In genomic region chr17:7989781-7990655, GRCh38 we compare ENCODE assay signal across 8 cellular contexts. TPM values are rescaled to one million over a fixed set of nuclear protein-coding genes. Genes with fewer than 3 reads are reported as not detected.
DNase-seq lines count a peak whose midpoint lies in the region; ATAC-seq and TF ChIP-seq lines count a peak whose summit lies in the region.

No MANE protein-coding gene starts in this region.

- no peaks in the 10 kb centered on the region for H3K27me3 ChIP-seq in right cardiac atrium (ENCODE audit: control insufficient read depth, insufficient read depth)
- no peaks in the 10 kb centered on the region for H3K27me3 ChIP-seq in vagina

- TF ChIP-seq CTCF in vagina (IDR thresholded peaks at IDR 0.05): peak; percentile 90 to 98 (median 93)

- TF ChIP-seq POLR2A in vagina (IDR thresholded peaks at IDR 0.05): no peak

- H3K9me3 ChIP-seq in right cardiac atrium (ENCODE audit: control insufficient read depth, low read length): no peaks in the 10 kb centered on the region
- no peaks in the 10 kb centered on the region for H3K9me3 ChIP-seq in vagina

- no peak overlapping the region for H3K27ac ChIP-seq in right cardiac atrium (ENCODE audit: low read length)
- peak overlapping the region; percentile 60 for H3K27ac ChIP-seq in vagina

- DNase-seq in ELF-1 (ENCODE audit: low read depth, low spot score): peak; percentile 98
- peak; percentile 38 for DNase-seq in H4 (ENCODE audit: low spot score)
- peak; percentile 32 for DNase-seq in NCI-H1048 (lab: John Stamatoyannopoulos, UW)
- DNase-seq in T-cell: peak; percentile 71 to 98 (median 88)
- peak in 49 of 56 donors; percentile 6 to 88 (median 56) for DNase-seq in amygdala (lab: John Stamatoyannopoulos, UW)
- DNase-seq in right cardiac atrium: peak; percentile 78 to 94 (median 93)
- peak; percentile 69 for DNase-seq in putamen (ENCODE audit: low spot score)
- no peak for DNase-seq in vagina (ENCODE audit: extremely low spot score in 2 of 2)

- no peaks in the 10 kb centered on the region for H3K4me1 ChIP-seq in right cardiac atrium (ENCODE audit: control insufficient read depth, insufficient read depth, low read length)
- H3K4me1 ChIP-seq in vagina: peaks cover 10% of the 10 kb centered on the region

- peak overlapping the region; percentile 90 for H3K27ac Mint-ChIP-seq in T-cell

- intact Hi-C loops in right cardiac atrium (cut with DNase I): loop anchor here (1.0 to 5.0 kb wide), 8 partner anchors 67 to 243 kb away; no protein-coding TSS in a partner anchor
- intact Hi-C loops in vagina (cut with DNase I): loop anchor here (5.0 kb wide), 2 partner anchors 128 to 168 kb away; no protein-coding TSS in a partner anchor

- H3K36me3 ChIP-seq in vagina: no peaks in the 10 kb centered on the region

- CTCF ChIA-PET in T-cell (lab: Charles Lee): interaction anchor here (0.6 to 2.8 kb wide), 27 partner anchors 10 to 247 kb away, joined by 3 to 32 read pairs (median 4); partner anchors contain the start of genes KDM6B (in 1 of the 2), NAA38 (in 1 of the 2) and RNF227 (in 1 of the 2)

- peaks cover 18 to 26% (median 20%) of the 10 kb centered on the region in 3 donors for H3K4me1 Mint-ChIP-seq in T-cell

- H3K9me3 Mint-ChIP-seq in T-cell: no peaks in the 10 kb centered on the region

- H3K27me3 Mint-ChIP-seq in T-cell: peaks cover 0 to 4% of the 10 kb centered on the region in 2 donors

- 4% methylated on average over 59 of the region's 59 CpGs for WGBS in right cardiac atrium

- peak overlapping the region; percentile 75 to 88 (median 78) for H3K4me3 Mint-ChIP-seq in T-cell

- ATAC-seq in T-cell (replicated peaks in 1 of 4) (peak; percentile 88 to 97 (median 93)), right cardiac atrium (peak; percentile 83 to 90)

- POLR2A ChIA-PET in T-cell (lab: Charles Lee): interaction anchor here (0.5 to 0.7 kb wide), 3 partner anchors 24 to 128 kb away, joined by 3 to 4 read pairs (median 3); partner anchors contain the start of gene ALOXE3 (in 1 of the 2)

- no peaks in the 10 kb centered on the region for H3K36me3 Mint-ChIP-seq in T-cell

- H3K4me3 ChIP-seq in right cardiac atrium (ENCODE audit: low read length) (peak overlapping the region; percentile 49), vagina (peak overlapping the region; percentile 54 to 56)

RNA-seq across cellular contexts. Expression of gene GUCY2D, which starts 12.4 kb away (rescaled TPM):
- not detected in 2 replicates for total RNA-seq in H4 (2014; rRNA removed; shearing (Covaris generic))
- total RNA-seq in T-cell: under 1 TPM in 1 of 5 donors, not detected in 4; 0.06 TPM
- under 1 TPM in 3 of 4 donors, not detected in 1; 0.23 to 0.85 (median 0.31) TPM for total RNA-seq in right cardiac atrium
- 0.09 TPM for polyA plus RNA-seq in right cardiac atrium
- total RNA-seq in vagina: not detected

RNA-seq across cellular contexts. Expression of gene ALOX15B, which starts 48.8 kb away (rescaled TPM):
- total RNA-seq in H4 (2014; rRNA removed; shearing (Covaris generic)): not detected in 2 replicates
- total RNA-seq in T-cell: under 1 TPM in 3 of 5 donors, not detected in 2; 0.10 to 0.20 (median 0.13) TPM
- under 1 TPM; 0.25 to 0.68 (median 0.46) TPM for total RNA-seq in right cardiac atrium
- polyA plus RNA-seq in right cardiac atrium: 0.54 TPM
- total RNA-seq in vagina: 28.7 TPM

RNA-seq across cellular contexts. Expression of gene CNTROB, which starts 58.0 kb away (rescaled TPM):
- total RNA-seq in H4 (2014; rRNA removed; shearing (Covaris generic)): 6.2 and 9.1 TPM in 2 replicates
- 10 to 100 TPM; 28.9 to 34.9 (median 32.9) TPM for total RNA-seq in T-cell
- total RNA-seq in right cardiac atrium: 10 to 100 TPM in 3 of 4 donors, 1 to 10 TPM in 1; 9.6 to 14.6 (median 10.4) TPM
- 9.6 TPM for polyA plus RNA-seq in right cardiac atrium
- total RNA-seq in vagina: 20.9 TPM

RNA-seq across cellular contexts. Expression of gene TRAPPC1, which starts 58.3 kb away (rescaled TPM):
- 22.8 and 33.4 TPM in 2 replicates for total RNA-seq in H4 (2014; rRNA removed; shearing (Covaris generic))
- total RNA-seq in T-cell: 100 to 1,000 TPM in 3 of 5 donors, 10 to 100 TPM in 2; 95.4 to 138 (median 113) TPM
- total RNA-seq in right cardiac atrium: 100 to 1,000 TPM in 3 of 4 donors, 10 to 100 TPM in 1; 73.4 to 109 (median 104) TPM
- polyA plus RNA-seq in right cardiac atrium: 135 TPM
- 74.4 TPM for total RNA-seq in vagina

Comparison
In these comparisons a context has a peak if more than half of its experiments do, and no peak if none do; other contexts are left out.
1. DNase-seq: peak in ELF-1 (single experiment), H4 (single experiment), NCI-H1048 (single experiment), T-cell (34 of 34), amygdala (49 of 56), right cardiac atrium (3 of 3) and putamen (single experiment); none in vagina (0 of 2).
2. RNA of gene ALOX15B, which starts 48.8 kb away (total RNA-seq): 28.7 TPM in vagina (single experiment); 0.25 to 0.68 TPM in right cardiac atrium, 0.10 to 0.20 TPM in T-cell and not detected in H4; every median in the first group is over 10 times any median in the second.